Comparison of ENCODE assay signal across 22 cellular contexts in the genomic region with DNA sequence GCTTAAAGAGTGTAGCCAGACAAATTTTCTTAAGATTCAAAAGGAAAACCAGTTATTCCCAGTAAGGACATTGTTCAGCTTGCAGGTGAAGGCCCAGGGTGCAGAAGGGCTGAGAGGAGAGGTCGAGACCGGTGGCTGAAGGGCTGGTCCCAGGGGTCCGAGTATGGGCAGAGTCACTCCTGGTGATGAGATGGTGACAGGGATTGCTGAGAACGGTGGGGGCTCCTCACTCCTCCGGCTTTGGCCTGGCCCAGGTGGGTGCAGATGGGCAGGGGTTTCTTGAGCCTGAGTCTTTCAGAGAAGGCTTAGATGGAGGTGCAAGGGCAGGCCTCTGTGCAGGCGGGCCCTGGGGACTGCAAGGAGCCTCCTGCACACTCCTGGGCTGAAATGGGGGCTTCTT. TPM values are rescaled to one million over a fixed set of nuclear protein-coding genes. Genes with fewer than 3 reads are reported as not detected.
A peak's percentile ranks its signal among the peaks of the same experiment; 100 is the strongest.
DNase-seq lines count a peak whose midpoint lies in the region; ATAC-seq and TF ChIP-seq lines count a peak whose summit lies in the region.
"Had no signal": no experiment of that assay in that cellular context is flagged by ENCODE, and none has a peak within 500 bp of the region (broad histone marks: within the 10 kb centered on the region; RNA-seq: fewer than 3 reads in every experiment).

No MANE protein-coding gene starts in this region.

- H3K36me3 ChIP-seq in endodermal cell (ENCODE audit: control insufficient read depth, insufficient read depth, low read length) (no peaks in the 10 kb centered on the region), vagina (no peaks in the 10 kb centered on the region)
- H3K36me3 ChIP-seq: BE2C had no signal

- H3K27me3 Mint-ChIP-seq in endodermal cell (ENCODE audit: insufficient read depth) (no peaks in the 10 kb centered on the region), osteocyte (ENCODE audit: unreplicated experiment) (no peaks in the 10 kb centered on the region)
- peaks cover 29% of the 10 kb centered on the region for H3K27me3 Mint-ChIP-seq in stimulated activated memory B cell treated with anti-CD40 and anti-IgM and Interleukin-4, amounts not matched to agents 10 μg/mL and 1 μg/mL and 100 μg/mL, for 72 hours
- peaks cover 0 to 24% (median 0%) of the 10 kb centered on the region in 5 donors for H3K27me3 Mint-ChIP-seq in naive thymus-derived CD8-positive, alpha-beta T cell

- H3K9me3 Mint-ChIP-seq in endodermal cell (peaks cover 4% of the 10 kb centered on the region), osteocyte (ENCODE audit: unreplicated experiment) (no peaks in the 10 kb centered on the region)
- H3K9me3 Mint-ChIP-seq in stimulated activated memory B cell treated with anti-CD40 and anti-IgM and Interleukin-4, amounts not matched to agents 10 μg/mL and 1 μg/mL and 100 μg/mL, for 72 hours = peaks cover 3% of the 10 kb centered on the region
- H3K9me3 Mint-ChIP-seq in naive thymus-derived CD8-positive, alpha-beta T cell = no peaks in the 10 kb centered on the region

- intact Hi-C loops in vagina (cut with DNase I) = no loop called here

- H3K4me1 ChIP-seq in endodermal cell (ENCODE audit: control insufficient read depth, insufficient read depth, low read length) = no peaks in the 10 kb centered on the region
- no peaks in the 10 kb centered on the region for H3K4me1 ChIP-seq in vagina
- H3K4me1 ChIP-seq: BE2C had no signal

- H3K4me3 ChIP-seq in coronary artery (no peak overlapping the region), endodermal cell (ENCODE audit: low read length) (no peak overlapping the region), vagina (no peak overlapping the region)
- H3K4me3 ChIP-seq: GM12878, GM23248 had no signal

- POLR2A ChIA-PET in naive thymus-derived CD8-positive, alpha-beta T cell (lab: Charles Lee) = no interaction called here

- H3K9me3 ChIP-seq in endodermal cell (ENCODE audit: control insufficient read depth, low read length) (no peaks in the 10 kb centered on the region), vagina (no peaks in the 10 kb centered on the region)
- H3K9me3 ChIP-seq: BE2C had no signal

- H3K27ac Mint-ChIP-seq in endodermal cell = no peak overlapping the region
- H3K27ac Mint-ChIP-seq in osteocyte (ENCODE audit: unreplicated experiment) = no peak overlapping the region
- no peak overlapping the region for H3K27ac Mint-ChIP-seq in stimulated activated memory B cell treated with anti-CD40 and anti-IgM and Interleukin-4, amounts not matched to agents 10 μg/mL and 1 μg/mL and 100 μg/mL, for 72 hours
- H3K27ac Mint-ChIP-seq in naive thymus-derived CD8-positive, alpha-beta T cell = no peak overlapping the region
- H3K27ac Mint-ChIP-seq: CD4-positive, CD25-positive, alpha-beta regulatory T cell had no signal

- H3K27me3 ChIP-seq in endodermal cell (ENCODE audit: control insufficient read depth, insufficient read depth, low read length, poor library complexity, severe bottlenecking) (no peaks in the 10 kb centered on the region), vagina (no peaks in the 10 kb centered on the region)
- H3K27me3 ChIP-seq: BE2C had no signal

- no peak for TF ChIP-seq POLR2A in vagina (IDR thresholded peaks at IDR 0.05)

- H3K36me3 Mint-ChIP-seq in endodermal cell (ENCODE audit: low read depth) = no peaks in the 10 kb centered on the region
- H3K36me3 Mint-ChIP-seq in osteocyte (ENCODE audit: unreplicated experiment) = no peaks in the 10 kb centered on the region
- H3K36me3 Mint-ChIP-seq in stimulated activated memory B cell treated with anti-CD40 and anti-IgM and Interleukin-4, amounts not matched to agents 10 μg/mL and 1 μg/mL and 100 μg/mL, for 72 hours = no peaks in the 10 kb centered on the region
- peaks cover 0 to 2% (median 0%) of the 10 kb centered on the region in 3 donors for H3K36me3 Mint-ChIP-seq in naive thymus-derived CD8-positive, alpha-beta T cell
- H3K36me3 Mint-ChIP-seq: CD4-positive, CD25-positive, alpha-beta regulatory T cell had no signal

- no peak overlapping the region for H3K9ac ChIP-seq in endodermal cell (ENCODE audit: extremely low read depth, low read length, poor library complexity, severe bottlenecking)
- H3K9ac ChIP-seq: GM23248 had no signal

- 85 to 89% methylated on average over 2 to 6 of the region's 6 CpGs for WGBS in endodermal cell (ENCODE audit: insufficient coverage in 1 of 2, insufficient read length in 1 of 2), 2 experiments

- H3K27ac ChIP-seq in coronary artery (no peak overlapping the region), endodermal cell (ENCODE audit: low read depth, low read length) (no peak overlapping the region), vagina (no peak overlapping the region)
- H3K27ac ChIP-seq: GM23248, HL-60 had no signal

- DNase-seq in coronary artery (ENCODE audit: low spot score) = peak; percentile 59
- peak; percentile 29 for DNase-seq in endodermal cell
- peak; percentile 73 for DNase-seq in osteocyte (ENCODE audit: extremely low spot score, unreplicated experiment)
- peak; percentile 70 for DNase-seq in vagina (ENCODE audit: extremely low spot score in 2 of 2)
- no peak for DNase-seq in naive thymus-derived CD8-positive, alpha-beta T cell
- no peak for DNase-seq in superior temporal gyrus (ENCODE audit: extremely low spot score)
- DNase-seq: ACHN; BE2C; C1 segment of cervical spinal cord; CD4-positive, CD25-positive, alpha-beta regulatory T cell; CD8-positive, alpha-beta memory T cell; COR-L47; DMS 273 treated with DMSO at 0.1 percent for 48 hours; DMS53; DND-41; EL; GM23248; HCEC 1CT; IMR-90 had no signal

- H3K4me1 Mint-ChIP-seq in endodermal cell = peaks cover 4% of the 10 kb centered on the region
- no peaks in the 10 kb centered on the region for H3K4me1 Mint-ChIP-seq in osteocyte (ENCODE audit: unreplicated experiment)
- no peaks in the 10 kb centered on the region for H3K4me1 Mint-ChIP-seq in stimulated activated memory B cell treated with anti-CD40 and anti-IgM and Interleukin-4, amounts not matched to agents 10 μg/mL and 1 μg/mL and 100 μg/mL, for 72 hours
- H3K4me1 Mint-ChIP-seq in naive thymus-derived CD8-positive, alpha-beta T cell = peaks cover 0 to 3% (median 0%) of the 10 kb centered on the region in 4 donors
- H3K4me1 Mint-ChIP-seq: CD4-positive, CD25-positive, alpha-beta regulatory T cell; CD8-positive, alpha-beta memory T cell had no signal

- TF ChIP-seq CTCF in coronary artery (IDR thresholded peaks at IDR 0.05) (no peak), endodermal cell (conservative IDR thresholded peaks at IDR 0.05) (no peak), osteocyte (IDR thresholded peaks at IDR 0.05) (no peak), vagina (IDR thresholded peaks at IDR 0.05) (no peak)

- no peak for ATAC-seq in stimulated activated memory B cell treated with anti-CD40 and anti-IgM and Interleukin-4, amounts not matched to agents 10 μg/mL and 1 μg/mL and 100 μg/mL, for 72 hours
- ATAC-seq in naive thymus-derived CD8-positive, alpha-beta T cell = no peak
- ATAC-seq: GM12878 had no signal

- H3K4me3 Mint-ChIP-seq in endodermal cell (no peak overlapping the region), osteocyte (ENCODE audit: unreplicated experiment) (no peak overlapping the region)
- H3K4me3 Mint-ChIP-seq in stimulated activated memory B cell treated with anti-CD40 and anti-IgM and Interleukin-4, amounts not matched to agents 10 μg/mL and 1 μg/mL and 100 μg/mL, for 72 hours = no peak overlapping the region
- no peak overlapping the region for H3K4me3 Mint-ChIP-seq in naive thymus-derived CD8-positive, alpha-beta T cell
- H3K4me3 Mint-ChIP-seq: CD4-positive, CD25-positive, alpha-beta regulatory T cell; CD8-positive, alpha-beta memory T cell had no signal

RNA-seq across cellular contexts. Expression of a gene that starts 56.2 kb away (rescaled TPM):
- total RNA-seq in endodermal cell = 10 to 100 TPM; 35.4 to 56.9 TPM
- polyA plus RNA-seq in endodermal cell (2013, experiment 1 of 2) = 17.5 TPM
- 15.1 TPM for polyA plus RNA-seq in endodermal cell (2013, experiment 2 of 2)
- total RNA-seq in osteocyte = 26.1 and 28.2 TPM in 2 replicates
- 8.8 TPM for total RNA-seq in vagina
- 10 to 100 TPM; 31.1 to 32.2 TPM for total RNA-seq in naive thymus-derived CD8-positive, alpha-beta T cell
- 1 to 10 TPM; 2.8 to 3.3 (median 3.0) TPM for polyA plus RNA-seq in naive thymus-derived CD8-positive, alpha-beta T cell

Comparison
In these comparisons a context has a peak if more than half of its experiments do, and no peak if none do; other contexts are left out.
1. DNase-seq: peak in coronary artery (single experiment), endodermal cell (single experiment), osteocyte (single experiment) and vagina (2 of 2); none in naive thymus-derived CD8-positive, alpha-beta T cell (0 of 10) and superior temporal gyrus (single experiment).